In the genomic region with DNA sequence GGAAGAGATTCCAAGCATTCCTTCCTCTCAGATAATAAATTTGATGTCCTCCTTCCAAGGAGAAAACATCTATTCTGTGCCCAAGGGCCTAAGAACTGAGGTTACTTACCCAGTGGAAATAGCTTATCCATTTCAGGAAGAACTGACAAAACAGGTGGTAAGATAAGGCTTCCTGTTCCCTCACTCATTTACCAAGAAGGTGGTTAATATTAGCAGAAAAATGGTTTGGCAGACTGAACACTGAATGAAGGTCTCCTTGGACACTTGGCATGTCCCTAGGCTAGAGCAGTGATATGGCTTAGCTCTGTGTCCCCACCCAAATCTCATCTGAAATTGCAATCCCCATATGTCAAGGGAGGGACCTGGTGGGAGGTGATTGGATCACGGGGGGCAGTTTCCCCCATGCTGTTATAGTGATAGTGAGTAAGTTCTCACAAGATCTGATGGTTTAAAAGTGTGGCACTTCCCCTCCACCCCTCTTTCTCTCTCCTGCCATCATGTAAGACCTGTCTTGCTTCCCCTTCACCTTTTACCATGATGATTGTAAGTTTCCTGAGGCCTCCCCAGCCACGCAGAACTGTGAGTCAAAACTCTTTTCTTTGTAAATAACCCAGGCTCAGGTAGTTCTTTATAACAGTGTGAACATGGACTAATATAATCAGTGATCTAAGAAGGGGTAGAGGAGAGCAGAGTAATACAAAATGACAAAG, we compare ENCODE assay signal across 10 cellular contexts.
DNase-seq lines count a peak whose midpoint lies in the region; ATAC-seq and TF ChIP-seq lines count a peak whose summit lies in the region.
"Had no signal": no experiment of that assay in that cellular context is flagged by ENCODE, and none has a peak within 500 bp of the region (broad histone marks: within the 10 kb centered on the region; RNA-seq: fewer than 3 reads in every experiment).

No MANE protein-coding gene starts in this region.

- POLR2A ChIA-PET in Panc1 (lab: Charles Lee) = no interaction called here

- CTCF ChIA-PET in Panc1 (lab: Charles Lee) = interaction anchor here (0.6 to 1.7 kb wide), 3 partner anchors 105 to 249 kb away, joined by 3 to 11 read pairs (median 4); no protein-coding TSS in a partner anchor

- in situ Hi-C loops in Panc1 (cut with HindIII; ENCODE audit: low pct_unique_long_range_greater_than_20kb, low sequenced_read_pairs) = no loop called here

- intact Hi-C loops in Panc1 (cut with micrococcal nuclease; ENCODE audit: unreplicated experiment) = loop anchor here (1.0 to 10.0 kb wide), 2 partner anchors 164 to 194 kb away; no protein-coding TSS in a partner anchor

- ATAC-seq in GM18502 (IDR thresholded peaks at IDR 0.05; ENCODE audit: poor library complexity, unreplicated experiment) (peak; percentile 36), GM19397 (IDR thresholded peaks at IDR 0.05; ENCODE audit: unreplicated experiment) (peak; percentile 17), HG02938 (IDR thresholded peaks at IDR 0.05; ENCODE audit: unreplicated experiment) (peak; percentile 34), Panc1 (peak; percentile 48; the same call in 1 of the 2 replicates)

- H3K36me3 ChIP-seq in Panc1 (ENCODE audit: control insufficient read depth, insufficient read depth, low read length) = no peaks in the 10 kb centered on the region
- H3K36me3 ChIP-seq: upper lobe of right lung had no signal

- H3K27ac ChIP-seq in Panc1 (ENCODE audit: low read length) = no peak overlapping the region
- H3K27ac ChIP-seq: coronary artery, upper lobe of right lung had no signal

- no peak overlapping the region for H3K4me3 ChIP-seq in Panc1 (ENCODE audit: low read depth in 2 of 2, low read length in 2 of 2)
- H3K4me3 ChIP-seq: coronary artery, upper lobe of right lung had no signal

- TF ChIP-seq CTCF in Panc1 (IDR thresholded peaks at IDR 0.05) = no peak

- no peaks in the 10 kb centered on the region for H3K27me3 ChIP-seq in Panc1 (ENCODE audit: control insufficient read depth, insufficient read depth, low read length)
- H3K27me3 ChIP-seq: upper lobe of right lung had no signal

- DNase-seq in Panc1 (ENCODE audit: low read depth, low spot score) = no peak
- no peak for DNase-seq in Kasumi-1 (lab: John Stamatoyannopoulos, UW)
- no peak for DNase-seq in anterior cingulate cortex (lab: John Stamatoyannopoulos, UW)
- no peak for DNase-seq in NCI-H1092 treated with DMSO at 0.1 percent for 48 hours (lab: John Stamatoyannopoulos, UW)
- DNase-seq in AG08395 (ENCODE audit: low spot score) = no peak
- DNase-seq: upper lobe of right lung had no signal

- no peaks in the 10 kb centered on the region for H3K4me1 ChIP-seq in Panc1 (ENCODE audit: control insufficient read depth, insufficient read depth, low read length)
- H3K4me1 ChIP-seq: upper lobe of right lung had no signal

- H3K9me3 ChIP-seq in Panc1 (ENCODE audit: control insufficient read depth, insufficient read depth, low read depth, low read length) = no peaks in the 10 kb centered on the region
- H3K9me3 ChIP-seq: upper lobe of right lung had no signal

- BruUV-seq in Panc1 (replicated peaks; lab: Mats Ljungman, UMichigan) = no TSS peak
